Comparison of ENCODE assay signal across 11 cellular contexts in genomic region chr6:141513830-141514229, GRCh38.
DNase-seq lines count a peak whose midpoint lies in the region; ATAC-seq, FAIRE-seq and TF ChIP-seq lines count a peak whose summit lies in the region.
"Had no signal": no experiment of that assay in that cellular context is flagged by ENCODE, and none has a peak within 500 bp of the region (broad histone marks: within the 10 kb centered on the region; RNA-seq: fewer than 3 reads in every experiment).

No MANE protein-coding gene starts in this region.

- intact Hi-C loops in esophagus muscularis mucosa (cut with DNase I): no loop called here

- POLR2A ChIA-PET in A549 (lab: Yijun Ruan, JAX): no interaction called here

- 14% methylated on average over 1 of the region's 1 CpG for WGBS in A549 (ENCODE audit: missing lambda C conversion rate)
- WGBS in esophagus muscularis mucosa: 56% methylated on average over 1 of the region's 1 CpG

- H3K27ac Mint-ChIP-seq in T-helper 2 cell treated with Interferon-gamma antibody and Interleukin-4, amounts not matched to agents 5 μg/mL and 100 μg/mL, for 36 hours: peak overlapping the region; percentile 55

- no peak for FAIRE-seq in A549 (lab: Jason Lieb, UNC)

- no peak for TF ChIP-seq EP300 in A549 (IDR thresholded peaks at IDR 0.05)
- no peak for TF ChIP-seq EP300 in esophagus muscularis mucosa (IDR thresholded peaks at IDR 0.05)

- H3K4me2 ChIP-seq in A549: peak overlapping the region; percentile 39; the same call in 2 of the 3 replicates

- CTCF ChIA-PET in A549 (lab: Yijun Ruan, JAX): interaction anchor here (1.1 kb wide), 1 partner anchor 9 kb away, joined by 4 read pairs; no protein-coding TSS in a partner anchor

- no peaks in the 10 kb centered on the region for H3K36me3 Mint-ChIP-seq in T-helper 2 cell treated with Interferon-gamma antibody and Interleukin-4, amounts not matched to agents 5 μg/mL and 100 μg/mL, for 36 hours (ENCODE audit: low read depth)

- H3K4me1 ChIP-seq in A549 (no peaks in the 10 kb centered on the region), foreskin keratinocyte (no peaks in the 10 kb centered on the region), esophagus muscularis mucosa (no peaks in the 10 kb centered on the region)

- peaks cover 14% of the 10 kb centered on the region for H3K4me1 Mint-ChIP-seq in T-helper 2 cell treated with Interferon-gamma antibody and Interleukin-4, amounts not matched to agents 5 μg/mL and 100 μg/mL, for 36 hours (ENCODE audit: low read depth)

- no peaks in the 10 kb centered on the region for H3K36me3 ChIP-seq in esophagus muscularis mucosa

- ATAC-seq in A549 (no peak), GM19395 (IDR thresholded peaks at IDR 0.05; ENCODE audit: unreplicated experiment) (peak; percentile 61), foreskin keratinocyte (no peak), GM19397 (IDR thresholded peaks at IDR 0.05; ENCODE audit: unreplicated experiment) (no peak), GM19467 (IDR thresholded peaks at IDR 0.05; ENCODE audit: unreplicated experiment) (no peak)

- H3K27me3 ChIP-seq in foreskin keratinocyte (no peaks in the 10 kb centered on the region), esophagus muscularis mucosa (no peaks in the 10 kb centered on the region)

- peaks cover 6% of the 10 kb centered on the region for H3K27me3 Mint-ChIP-seq in T-helper 2 cell treated with Interferon-gamma antibody and Interleukin-4, amounts not matched to agents 5 μg/mL and 100 μg/mL, for 36 hours (ENCODE audit: low read depth)

- H3K4me3 ChIP-seq in A549: no peak overlapping the region
- H3K4me3 ChIP-seq in esophagus muscularis mucosa: no peak overlapping the region

- TF ChIP-seq CTCF in A549 (IDR thresholded peaks at IDR 0.05) (no peak), foreskin keratinocyte (conservative IDR thresholded peaks at IDR 0.05) (no peak), esophagus muscularis mucosa (IDR thresholded peaks at IDR 0.05) (no peak)

- H3K9me3 Mint-ChIP-seq in T-helper 2 cell treated with Interferon-gamma antibody and Interleukin-4, amounts not matched to agents 5 μg/mL and 100 μg/mL, for 36 hours: peaks cover 11% of the 10 kb centered on the region

- no peaks in the 10 kb centered on the region for H3K9me3 ChIP-seq in A549
- H3K9me3 ChIP-seq in esophagus muscularis mucosa: no peaks in the 10 kb centered on the region

- peak overlapping the region; percentile 55 for H3K4me3 Mint-ChIP-seq in T-helper 2 cell treated with Interferon-gamma antibody and Interleukin-4, amounts not matched to agents 5 μg/mL and 100 μg/mL, for 36 hours

- no peak for TF ChIP-seq RAD21 in A549 (conservative IDR thresholded peaks at IDR 0.05 in 1 of 2, IDR thresholded peaks at IDR 0.05 in 1 of 2)

- no peak for TF ChIP-seq POLR2A in A549 (IDR thresholded peaks at IDR 0.05; ENCODE audit: low read length)
- TF ChIP-seq POLR2A in esophagus muscularis mucosa (IDR thresholded peaks at IDR 0.05; ENCODE audit: low read depth): no peak

- DNase-seq in A549 (ENCODE audit: low read depth in 1 of 2, low spot score in 1 of 2) (no peak), foreskin keratinocyte (peak in 1 of 2 donors; percentile 9), esophagus muscularis mucosa (ENCODE audit: extremely low spot score) (no peak), cerebellar cortex (ENCODE audit: low spot score) (no peak)
- DNase-seq in T-helper 2 cell treated with Interferon-gamma antibody and Interleukin-4, amounts not matched to agents 5 μg/mL and 100 μg/mL, for 36 hours (ENCODE audit: low spot score): no peak
- DNase-seq: cortex of kidney; NCI-H1417; NK-92 treated with Interleukin-12 subunit alpha and Interleukin-12 subunit beta, amount 100 ng/mL, for 24 hours had no signal

- H3K27ac ChIP-seq in A549: no peak overlapping the region
- peak overlapping the region; percentile 34 for H3K27ac ChIP-seq in foreskin keratinocyte
- H3K27ac ChIP-seq in esophagus muscularis mucosa (replicated peaks in 1 of 4): no peak overlapping the region

TF ChIP-seq in A549, 52 proteins besides CTCF, POLR2A, EP300 and RAD21:
- no peak for TF ChIP-seq RFX5 (IDR thresholded peaks at IDR 0.05)
- no peak for TF ChIP-seq HOXA7 (CRISPR knock-in tag; IDR thresholded peaks at IDR 0.05)
- no peak for TF ChIP-seq MYC (IDR thresholded peaks at IDR 0.05; ENCODE audit: borderline replicate concordance, low read length)
- no peak for TF ChIP-seq FOXS1 (CRISPR knock-in tag; IDR thresholded peaks at IDR 0.05)
- TF ChIP-seq ZFP36 (IDR thresholded peaks at IDR 0.05; ENCODE audit: borderline replicate concordance, partially characterized antibody): no peak
- TF ChIP-seq ZNF302 (CRISPR knock-in tag; IDR thresholded peaks at IDR 0.05): no peak
- TF ChIP-seq NPAS2 (CRISPR knock-in tag; IDR thresholded peaks at IDR 0.05; ENCODE audit: borderline replicate concordance): no peak
- no peak for TF ChIP-seq HMGXB4 (CRISPR knock-in tag; IDR thresholded peaks at IDR 0.05; ENCODE audit: borderline replicate concordance)
TF ChIP-seq in A549: peak in this region for 0.
